ENCODE assay signal across 37 cellular contexts in the genomic region with DNA sequence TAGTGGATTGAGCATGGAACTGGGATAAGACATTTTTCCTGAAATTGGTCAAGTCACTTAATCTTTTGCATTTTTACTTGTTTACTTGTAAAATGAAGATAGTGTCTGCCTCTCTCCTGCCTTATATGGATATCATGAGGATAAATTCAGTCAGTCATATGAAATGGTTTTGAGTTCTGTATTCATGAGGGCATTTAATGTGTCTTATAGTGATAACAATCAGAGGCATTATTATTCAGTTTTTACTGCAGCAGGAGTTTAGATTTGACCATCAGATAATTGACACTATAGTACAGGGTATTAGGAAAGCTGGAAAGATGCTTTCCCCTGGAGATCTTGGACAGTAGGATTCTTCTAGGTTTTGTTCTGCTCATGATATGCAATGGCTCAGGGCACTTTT. TPM values are rescaled to one million over a fixed set of nuclear protein-coding genes. Genes with fewer than 3 reads are reported as not detected.
"Had no signal": no experiment of that assay in that cellular context is flagged by ENCODE, and none has a peak within 500 bp of the region (broad histone marks: within the 10 kb centered on the region; RNA-seq: fewer than 3 reads in every experiment).

No MANE protein-coding gene starts in this region.

- H3K27ac ChIP-seq: adrenal gland, cardiac muscle cell, VCaP had no signal

- H3K36me3 ChIP-seq: adrenal gland, cardiac muscle cell had no signal

- H3K27me3 ChIP-seq: adrenal gland, cardiac muscle cell had no signal

- FAIRE-seq: bronchial epithelial cell, TTC549 had no signal

- H3K9me3 ChIP-seq: adrenal gland had no signal

- ATAC-seq: activated CD4-positive, alpha-beta T cell treated with anti-CD3 and anti-CD28 coated beads for 36 hours; activated CD4-positive, CD25-positive, alpha-beta regulatory T cell treated with anti-CD3 and anti-CD28 coated beads, Interleukin-2, amount 50 U/mL, for 24 hours; activated CD8-positive, alpha-beta T cell treated with anti-CD3 and anti-CD28 coated beads for 36 hours; activated naive CD4-positive, alpha-beta T cell treated with anti-CD3 and anti-CD28 coated beads, Interleukin-2, amount 50 U/mL, for 72 hours; activated T-cell treated with anti-CD3 and anti-CD28 coated beads, Interleukin-2, amount 50 U/mL, for 4 hours; activated T-cell treated with anti-CD3 and anti-CD28 coated beads, Interleukin-2, amount 50 U/mL, for 72 hours; activated T-helper 17 cell treated with anti-CD3 and anti-CD28 coated beads, Interleukin-2, amount 50 U/mL, for 72 hours; WTC11 had no signal

- H3K4me3 ChIP-seq: adrenal gland, cardiac muscle cell had no signal

- H3K4me1 ChIP-seq: adrenal gland had no signal

- DNase-seq: activated CD4-positive, alpha-beta memory T cell treated with anti-CD3 and anti-CD28 coated beads for 36 hours; activated CD4-positive, alpha-beta T cell treated with anti-CD3 and anti-CD28 coated beads for 1 hour; activated CD4-positive, alpha-beta T cell treated with anti-CD3 and anti-CD28 coated beads for 36 hours; activated CD4-positive, alpha-beta T cell treated with anti-CD3 and anti-CD28 coated beads, Interleukin-2, amount 10 ng/mL, durations not matched to agents 24 days and 14 days; activated CD4-positive, alpha-beta T cell treated with anti-CD3 and anti-CD28 coated beads, Interleukin-2, amount 50 U/mL, for 1 hour; activated CD4-positive, alpha-beta T cell treated with anti-CD3 and anti-CD28 coated beads, Interleukin-2, amount 50 U/mL, for 4 hours; activated CD4-positive, CD25-positive, alpha-beta regulatory T cell; activated CD8-positive, alpha-beta memory T cell treated with anti-CD3 and anti-CD28 coated beads, Interleukin-2, amount 50 U/mL, for 4 hours; activated CD8-positive, alpha-beta T cell treated with anti-CD3 and anti-CD28 coated beads for 36 hours; activated effector memory CD4-positive, alpha-beta T cell treated with anti-CD3 and anti-CD28 coated beads, Interleukin-2, amount 50 U/mL, for 16 hours; activated gamma-delta T cell treated with Interleukin-2 at 50 U/mL for 16 hours; activated naive CD4-positive, alpha-beta T cell; activated naive CD4-positive, alpha-beta T cell treated with anti-CD3 and anti-CD28 coated beads for 36 hours; activated naive CD4-positive, alpha-beta T cell treated with anti-CD3 and anti-CD28 coated beads, Interleukin-2, amount 50 U/mL, for 16 hours; activated naive CD8-positive, alpha-beta T cell treated with anti-CD3 and anti-CD28 coated beads for 36 hours; activated T-cell treated with anti-CD3 and anti-CD28 coated beads for 4 hours; activated T-cell treated with anti-CD3 and anti-CD28 coated beads, Interleukin-2, amount 50 U/mL, for 1 hour; activated T-cell treated with anti-CD3 and anti-CD28 coated beads, Interleukin-2, amount 50 U/mL, for 4 hours; activated T-cell treated with anti-CD3 and anti-CD28 coated beads, Interleukin-2, amount 50 U/mL, for 72 hours; adrenal gland; amniotic stem cell; aorta; caudate nucleus; cerebellar nuclear complex; T-helper 1 cell; T-helper 2 cell; T-helper 9 cell had no signal

RNA-seq across cellular contexts. Expression of gene NPNT, which starts 26.0 kb away (rescaled TPM):
- total RNA-seq: activated CD4-positive, alpha-beta memory T cell treated with anti-CD3 and anti-CD28 coated beads for 36 hours; activated CD4-positive, alpha-beta T cell treated with anti-CD3 and anti-CD28 coated beads for 36 hours; activated CD4-positive, alpha-beta T cell treated with anti-CD3 and anti-CD28 coated beads, Interleukin-2, amount 10 ng/mL, durations not matched to agents 24 days and 14 days; activated CD8-positive, alpha-beta memory T cell treated with anti-CD3 and anti-CD28 coated beads for 36 hours; activated CD8-positive, alpha-beta T cell treated with anti-CD3 and anti-CD28 coated beads for 36 hours; activated naive CD4-positive, alpha-beta T cell treated with anti-CD3 and anti-CD28 coated beads for 36 hours; activated naive CD8-positive, alpha-beta T cell treated with anti-CD3 and anti-CD28 coated beads for 36 hours; activated T-helper 1 cell treated with anti-CD3 and anti-CD28 coated beads, Interleukin-12 subunit alpha, Interleukin-12 subunit beta, Interleukin-2, Interleukin-4 antibody, amounts not matched to agents 30 ng/mL and 10 ng/mL and 1 ng/mL, durations not matched to agents 14 hours and 24 hours and 36 hours; activated T-helper 17 cell treated with anti-CD3 and anti-CD28 coated beads, Interleukin-2, amount 50 U/mL, for 72 hours had no signal
